22 cellular contexts compared by ENCODE assay signal in genomic region chr1:67739361-67739760, GRCh38.
"Had no signal": no experiment of that assay in that cellular context is flagged by ENCODE, and none has a peak within 500 bp of the region (broad histone marks: within the 10 kb centered on the region; RNA-seq: fewer than 3 reads in every experiment).

No MANE protein-coding gene starts in this region.

- H3K36me3 ChIP-seq: lower lobe of right lung, ovary, tibial nerve, WERI-Rb-1 had no signal

- H3K4me3 ChIP-seq: lower lobe of right lung, ovary, tibial nerve had no signal

- H3K36me3 Mint-ChIP-seq: activated naive CD4-positive, alpha-beta T cell treated with anti-CD3 and anti-CD28 coated beads, Interleukin-2, amount 50 U/mL, for 24 hours; mesothelial cell of epicardium; naive thymus-derived CD8-positive, alpha-beta T cell had no signal

- H3K9me3 Mint-ChIP-seq: activated naive CD4-positive, alpha-beta T cell treated with anti-CD3 and anti-CD28 coated beads, Interleukin-2, amount 50 U/mL, for 24 hours; endodermal cell; mesothelial cell of epicardium; naive thymus-derived CD8-positive, alpha-beta T cell had no signal

- H3K27me3 ChIP-seq: ovary, tibial nerve had no signal

- H3K27me3 Mint-ChIP-seq: activated naive CD4-positive, alpha-beta T cell treated with anti-CD3 and anti-CD28 coated beads, Interleukin-2, amount 50 U/mL, for 24 hours had no signal

- H3K9me3 ChIP-seq: lower lobe of right lung, ovary, tibial nerve had no signal

- FAIRE-seq: bronchial epithelial cell, kidney, TTC549, urothelium cell line had no signal

- H3K27ac ChIP-seq: lower lobe of right lung, ovary, tibial nerve, WERI-Rb-1 had no signal

- DNase-seq: activated CD4-positive, CD25-positive, alpha-beta regulatory T cell treated with anti-CD3 and anti-CD28 coated beads, Interleukin-2, amount 50 U/mL, for 72 hours; activated gamma-delta T cell treated with Interleukin-2 at 50 U/mL for 16 hours; activated T-cell treated with anti-CD3 and anti-CD28 coated beads, Interleukin-2, amount 50 U/mL, for 1 hour; anterior cingulate cortex; cerebellar nuclear complex; cortex of kidney; endodermal cell; kidney; lower lobe of right lung; naive thymus-derived CD8-positive, alpha-beta T cell; ovary; right cardiac atrium; stimulated activated CD4-positive, alpha-beta T cell treated with anti-CD3 and anti-CD28 coated beads, Interleukin-4, amount 100 ng/mL, for 24 hours; stimulated activated naive CD8-positive, alpha-beta T cell treated with anti-CD3 and anti-CD28 coated beads, Interleukin-15, Interleukin-2, amounts not matched to agents 100 U/mL and 50 U/mL, for 24 hours; T-helper 1 cell; WERI-Rb-1 had no signal

- ATAC-seq: naive thymus-derived CD8-positive, alpha-beta T cell; right cardiac atrium; stimulated activated naive CD8-positive, alpha-beta T cell treated with anti-CD3 and anti-CD28 coated beads, Interleukin-15, Interleukin-2, amounts not matched to agents 100 U/mL and 50 U/mL, for 24 hours had no signal

- H3K27ac Mint-ChIP-seq: activated naive CD4-positive, alpha-beta T cell treated with anti-CD3 and anti-CD28 coated beads, Interleukin-2, amount 50 U/mL, for 24 hours; endodermal cell; mesothelial cell of epicardium; naive thymus-derived CD8-positive, alpha-beta T cell had no signal

- H3K4me3 Mint-ChIP-seq: activated naive CD4-positive, alpha-beta T cell treated with anti-CD3 and anti-CD28 coated beads, Interleukin-2, amount 50 U/mL, for 24 hours; endodermal cell; mesothelial cell of epicardium; naive thymus-derived CD8-positive, alpha-beta T cell had no signal
